Comparison of ENCODE assay signal across 21 cellular contexts in genomic region chr17:81317992-81318391, GRCh38. TPM values are rescaled to one million over a fixed set of nuclear protein-coding genes. Genes with fewer than 3 reads are reported as not detected.
DNase-seq lines count a peak whose midpoint lies in the region; ATAC-seq and TF ChIP-seq lines count a peak whose summit lies in the region.
"Had no signal": no experiment of that assay in that cellular context is flagged by ENCODE, and none has a peak within 500 bp of the region (broad histone marks: within the 10 kb centered on the region; RNA-seq: fewer than 3 reads in every experiment).

No MANE protein-coding gene starts in this region.

- H3K23ac ChIP-seq in H9 (ENCODE audit: insufficient read length, low read depth, low read length) = no peak overlapping the region

- no peak for ATAC-seq in CD8-positive, alpha-beta T cell

- H3K27ac Mint-ChIP-seq in H9 (no peak overlapping the region), endodermal cell (no peak overlapping the region), neural crest cell (ENCODE audit: unreplicated experiment) (no peak overlapping the region)
- H3K27ac Mint-ChIP-seq in CD8-positive, alpha-beta T cell = no peak overlapping the region
- H3K27ac Mint-ChIP-seq: CD4-positive, alpha-beta T cell; HFFc6 had no signal

- H3K27me3 ChIP-seq in H9 (ENCODE audit: insufficient read depth, low read length) = no peaks in the 10 kb centered on the region
- no peaks in the 10 kb centered on the region for H3K27me3 ChIP-seq in endodermal cell (ENCODE audit: control insufficient read depth, insufficient read depth, low read length, poor library complexity, severe bottlenecking)
- H3K27me3 ChIP-seq in CD8-positive, alpha-beta T cell (ENCODE audit: insufficient read depth, low read length) = no peaks in the 10 kb centered on the region
- H3K27me3 ChIP-seq: BE2C, MG63, SJSA1 had no signal

- H3T11ph ChIP-seq in H9 (ENCODE audit: low read length) = no peak overlapping the region

- H3K36me3 Mint-ChIP-seq in H9 (ENCODE audit: insufficient read depth in 1 of 3, low read depth in 3 of 3) (no peaks in the 10 kb centered on the region; a peak in 1 of 7 replicates), endodermal cell (ENCODE audit: low read depth) (peaks cover 1% of the 10 kb centered on the region), neural crest cell (ENCODE audit: low read depth) (no peaks in the 10 kb centered on the region)
- H3K36me3 Mint-ChIP-seq in CD8-positive, alpha-beta T cell = no peaks in the 10 kb centered on the region

- H3K4me2 ChIP-seq in H9 (ENCODE audit: insufficient read depth, insufficient read length, low read length) = peak overlapping the region; percentile 15
- H3K4me2 ChIP-seq: PC-9 had no signal

- H4K20me1 ChIP-seq in H9 (ENCODE audit: control insufficient read depth, insufficient read depth, insufficient read length) = no peaks in the 10 kb centered on the region

- peaks cover 12 to 21% of the 10 kb centered on the region in 2 experiments for H3K4me1 Mint-ChIP-seq in H9
- peaks cover 5% of the 10 kb centered on the region for H3K4me1 Mint-ChIP-seq in endodermal cell
- peaks cover 19% of the 10 kb centered on the region for H3K4me1 Mint-ChIP-seq in neural crest cell
- no peaks in the 10 kb centered on the region for H3K4me1 Mint-ChIP-seq in CD8-positive, alpha-beta T cell (ENCODE audit: low read depth)

- H2BK120ac ChIP-seq in H9 (ENCODE audit: low read depth, low read length, poor library complexity, severe bottlenecking) = no peak overlapping the region

- H3K9me3 Mint-ChIP-seq in H9 (no peaks in the 10 kb centered on the region), endodermal cell (no peaks in the 10 kb centered on the region), neural crest cell (no peaks in the 10 kb centered on the region)
- no peaks in the 10 kb centered on the region for H3K9me3 Mint-ChIP-seq in CD8-positive, alpha-beta T cell
- H3K9me3 Mint-ChIP-seq: CD4-positive, alpha-beta T cell; HFFc6 had no signal

- no peak overlapping the region for H2BK20ac ChIP-seq in H9 (ENCODE audit: low read depth, low read length, poor library complexity, severe bottlenecking)

- no peak overlapping the region for H4K91ac ChIP-seq in H9 (ENCODE audit: insufficient read length, low read depth, low read length)

- H3K23me2 ChIP-seq in H9 (ENCODE audit: insufficient read length, low read depth, low read length, poor library complexity, severe bottlenecking) = no peaks in the 10 kb centered on the region

- POLR2A ChIA-PET in CD8-positive, alpha-beta T cell (lab: Charles Lee) = no interaction called here

- WGBS in H9 (ENCODE audit: extremely low coverage, insufficient read length, low lambda C conversion rate) = no CpG with 5 or more reads among the region's 11 CpGs
- 33 to 50% methylated on average over 4 to 11 of the region's 11 CpGs for WGBS in endodermal cell (ENCODE audit: insufficient coverage in 1 of 2, insufficient read length in 1 of 2), 2 experiments

- no peak overlapping the region for H2BK12ac ChIP-seq in H9 (ENCODE audit: insufficient read length, low read depth, low read length)

- H3K4ac ChIP-seq in H9 (ENCODE audit: low read depth, low read length) = no peak overlapping the region

- no peak for TF ChIP-seq CTCF in H9 (conservative IDR thresholded peaks at IDR 0.05)
- no peak for TF ChIP-seq CTCF in endodermal cell (conservative IDR thresholded peaks at IDR 0.05)
- TF ChIP-seq CTCF in neural crest cell (conservative IDR thresholded peaks at IDR 0.05) = no peak
- no peak for TF ChIP-seq CTCF in CD8-positive, alpha-beta T cell (IDR thresholded peaks at IDR 0.05)

- no peak overlapping the region for H4K5ac ChIP-seq in H9 (ENCODE audit: insufficient read length, low read depth, low read length)

- H3K4me1 ChIP-seq in H9 (ENCODE audit: insufficient read depth, low read length) (peaks cover 5% of the 10 kb centered on the region; the same call in 1 of the 2 replicates), endodermal cell (ENCODE audit: control insufficient read depth, insufficient read depth, low read length) (no peaks in the 10 kb centered on the region)
- H3K4me1 ChIP-seq in CD8-positive, alpha-beta T cell (ENCODE audit: insufficient read depth, low read length) = no peaks in the 10 kb centered on the region
- H3K4me1 ChIP-seq: SJSA1 had no signal

- no peak overlapping the region for H2AK5ac ChIP-seq in H9 (ENCODE audit: insufficient read length, low read length)

- CTCF ChIA-PET in CD8-positive, alpha-beta T cell (lab: Charles Lee) = no interaction called here

- H3K9ac ChIP-seq in H9 (ENCODE audit: extremely low read depth, insufficient read length, low read length) (no peak overlapping the region), endodermal cell (ENCODE audit: extremely low read depth, low read length, poor library complexity, severe bottlenecking) (no peak overlapping the region)

- H3K36me3 ChIP-seq in endodermal cell (ENCODE audit: control insufficient read depth, insufficient read depth, low read length) = no peaks in the 10 kb centered on the region
- no peaks in the 10 kb centered on the region for H3K36me3 ChIP-seq in CD8-positive, alpha-beta T cell (ENCODE audit: insufficient read depth, low read length)
- H3K36me3 ChIP-seq: BE2C, MG63, SJSA1 had no signal

- H4K8ac ChIP-seq in H9 (replicated peaks; ENCODE audit: insufficient read length, low read depth, low read length) = no peak overlapping the region

- H3K27ac ChIP-seq in H9 (ENCODE audit: insufficient read length, low read depth, low read length) (no peak overlapping the region), endodermal cell (ENCODE audit: low read depth, low read length) (no peak overlapping the region)
- H3K27ac ChIP-seq in CD8-positive, alpha-beta T cell (ENCODE audit: low read depth, low read length) = no peak overlapping the region
- H3K27ac ChIP-seq: 22Rv1, PC-9, SJSA1 had no signal

- no peaks in the 10 kb centered on the region for H3K79me2 ChIP-seq in H9 (ENCODE audit: insufficient read depth, low read length)

- DNase-seq in NCI-H146 (lab: John Stamatoyannopoulos, UW) (peak; percentile 63), NCI-H146 treated with DMSO at 0.1 percent for 48 hours (lab: John Stamatoyannopoulos, UW; ENCODE audit: unreplicated experiment) (no peak), H9 (peak; percentile 76), endodermal cell (peak; percentile 70), neural crest cell (ENCODE audit: low read depth, low spot score) (no peak), NCI-H128 (lab: John Stamatoyannopoulos, UW; ENCODE audit: unreplicated experiment) (no peak)
- no peak for DNase-seq in CD8-positive, alpha-beta T cell
- no peak for DNase-seq in stimulated activated CD4-positive, alpha-beta T cell treated with anti-CD3 and anti-CD28 coated beads, Interleukin-4, amount 100 ng/mL, for 4 hours
- DNase-seq: BE2C; CD4-positive, alpha-beta T cell; DMS79; HFFc6; Karpas-422; MG63; NCI-H1092 treated with DMSO at 0.1 percent for 48 hours; NCI-H187 treated with DMSO at 0.1 percent for 48 hours; NCI-H2171; NCI-H748 treated with DMSO at 0.1 percent for 48 hours; PC-9 had no signal

- no peak overlapping the region for H3K4me3 ChIP-seq in endodermal cell (ENCODE audit: low read length)
- H3K4me3 ChIP-seq in CD8-positive, alpha-beta T cell (ENCODE audit: low read depth, low read length) = no peak overlapping the region
- H3K4me3 ChIP-seq: MG63, PC-9, SJSA1 had no signal

- intact Hi-C loops in CD8-positive, alpha-beta T cell (cut with DNase I, micrococcal nuclease) = no loop called here

- no peak overlapping the region for H2AFZ ChIP-seq in H9 (ENCODE audit: low read length)
- H2AFZ ChIP-seq: PC-9 had no signal

- H3K14ac ChIP-seq in H9 (ENCODE audit: insufficient read depth, low read length) = no peak overlapping the region

- H3K56ac ChIP-seq in H9 (ENCODE audit: insufficient read length, low read depth, low read length) = no peak overlapping the region

- H2BK15ac ChIP-seq in H9 (ENCODE audit: low read depth, low read length) = no peak overlapping the region

- H3K18ac ChIP-seq in H9 (ENCODE audit: insufficient read length, low read depth, low read length) = no peak overlapping the region

- H3K4me3 Mint-ChIP-seq in H9 (peak overlapping the region in 1 of 2 experiments; percentile 51; a peak in 1 of 5 replicates), endodermal cell (no peak overlapping the region), neural crest cell (peak overlapping the region; percentile 35)
- no peak overlapping the region for H3K4me3 Mint-ChIP-seq in CD8-positive, alpha-beta T cell
- H3K4me3 Mint-ChIP-seq: CD4-positive, alpha-beta T cell; HFFc6 had no signal

- H3K9me3 ChIP-seq in H9 (ENCODE audit: control insufficient read depth, low read depth, low read length) (no peaks in the 10 kb centered on the region), endodermal cell (ENCODE audit: control insufficient read depth, low read length) (no peaks in the 10 kb centered on the region)
- H3K9me3 ChIP-seq in CD8-positive, alpha-beta T cell (ENCODE audit: low read length) = no peaks in the 10 kb centered on the region
- H3K9me3 ChIP-seq: BE2C, MG63, SJSA1 had no signal

- peaks cover 6% of the 10 kb centered on the region; the same call in 1 of the 2 replicates for H3K27me3 Mint-ChIP-seq in H9 (ENCODE audit: low read depth)
- H3K27me3 Mint-ChIP-seq in endodermal cell (ENCODE audit: insufficient read depth) = no peaks in the 10 kb centered on the region
- no peaks in the 10 kb centered on the region for H3K27me3 Mint-ChIP-seq in neural crest cell (ENCODE audit: low read depth)
- H3K27me3 Mint-ChIP-seq in CD8-positive, alpha-beta T cell (ENCODE audit: low read depth) = peaks cover 4% of the 10 kb centered on the region
- H3K27me3 Mint-ChIP-seq: CD4-positive, alpha-beta T cell had no signal

- no peaks in the 10 kb centered on the region for H3K79me1 ChIP-seq in H9 (ENCODE audit: insufficient read depth, low read depth, low read length, poor library complexity, severe bottlenecking)

- H2BK5ac ChIP-seq in H9 (ENCODE audit: insufficient read length, low read length) = no peak overlapping the region

RNA-seq across cellular contexts. Expression of gene SLC38A10, which starts 22.9 kb away (rescaled TPM):
- total RNA-seq in H9 (2021) (43.2 and 43.8 TPM in 2 replicates), endodermal cell (10 to 100 TPM; 60.2 to 90.3 TPM), neural crest cell (59.6 and 63.3 TPM in 2 replicates)
- 30.6 TPM for polyA plus RNA-seq in endodermal cell (2013, experiment 1 of 2)
- 33.5 TPM for polyA plus RNA-seq in endodermal cell (2013, experiment 2 of 2)
- 10 to 100 TPM; 16.1 to 17.4 TPM for total RNA-seq in CD8-positive, alpha-beta T cell

Comparison
In these comparisons a context has a peak if more than half of its experiments do, and no peak if none do; other contexts are left out.
1. DNase-seq: peak in NCI-H146 (single experiment), H9 (single experiment) and endodermal cell (single experiment); none in NCI-H146 treated with DMSO at 0.1 percent for 48 hours (single experiment), neural crest cell (single experiment), CD8-positive, alpha-beta T cell (0 of 7), stimulated activated CD4-positive, alpha-beta T cell treated with anti-CD3 and anti-CD28 coated beads, Interleukin-4, amount 100 ng/mL, for 4 hours (0 of 2) and NCI-H128 (single experiment).